ENCODE assay signal across 8 cellular contexts in the genomic region with DNA sequence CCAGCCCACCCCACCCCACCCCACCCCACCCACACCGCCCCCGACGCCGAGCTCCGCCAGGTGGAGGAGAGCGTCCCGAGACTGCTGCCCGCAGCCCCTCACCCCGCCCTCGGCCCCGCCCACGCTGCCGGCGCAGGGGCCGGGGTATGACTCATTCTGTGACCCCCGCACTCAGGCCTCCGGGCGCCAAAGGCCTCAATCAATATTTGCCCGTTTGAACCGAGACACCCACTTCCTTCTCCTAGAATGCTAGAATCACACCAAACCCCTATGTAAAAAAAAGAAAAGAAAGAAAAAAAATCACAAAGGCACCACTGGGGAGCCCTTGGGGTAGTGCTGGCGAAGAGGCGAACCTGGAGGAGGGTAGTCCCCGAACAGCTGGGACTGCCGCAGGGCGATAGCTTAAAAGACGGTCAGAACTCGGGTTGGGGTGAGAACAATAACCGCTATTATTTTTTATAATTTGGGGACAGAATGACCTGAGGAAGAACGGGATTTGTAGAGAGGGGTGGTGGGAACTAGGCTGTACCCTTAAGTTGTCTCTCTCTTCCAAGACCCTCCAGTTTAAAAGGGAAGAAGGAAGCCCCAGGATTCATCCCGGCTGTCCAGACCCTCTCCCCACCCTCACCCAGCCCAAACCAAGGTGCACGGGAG. TPM values are rescaled to one million over a fixed set of nuclear protein-coding genes. Genes with fewer than 3 reads are reported as not detected.
A peak's percentile ranks its signal among the peaks of the same experiment; 100 is the strongest.
DNase-seq lines count a peak whose midpoint lies in the region; ATAC-seq, FAIRE-seq and TF ChIP-seq lines count a peak whose summit lies in the region.

No MANE protein-coding gene starts in this region.

- no peak for FAIRE-seq in GM12892 (lab: Jason Lieb, UNC)

- H3K9ac ChIP-seq in SK-N-SH, result no peak overlapping the region

- H3K4me1 Mint-ChIP-seq in central memory CD8-positive, alpha-beta T cell, result peaks cover 6% of the 10 kb centered on the region

- H3K9me3 ChIP-seq in SK-N-SH (no peaks in the 10 kb centered on the region), lower lobe of right lung (no peaks in the 10 kb centered on the region), suprapubic skin (no peaks in the 10 kb centered on the region), OCI-LY7 (ENCODE audit: low read length) (no peaks in the 10 kb centered on the region)

- H4K20me1 ChIP-seq in SK-N-SH (ENCODE audit: insufficient read depth), result no peaks in the 10 kb centered on the region
- H4K20me1 ChIP-seq in OCI-LY7 (ENCODE audit: insufficient read depth, low read length), result no peaks in the 10 kb centered on the region

- no peak for TF ChIP-seq CTCF in SK-N-SH (IDR thresholded peaks at IDR 0.05)
- no peak for TF ChIP-seq CTCF in lower lobe of right lung (IDR thresholded peaks at IDR 0.05)
- TF ChIP-seq CTCF in suprapubic skin (IDR thresholded peaks at IDR 0.05), result no peak
- TF ChIP-seq CTCF in OCI-LY7 (conservative IDR thresholded peaks at IDR 0.05; ENCODE audit: low read length), result no peak

- peaks cover 20% of the 10 kb centered on the region for H3K27me3 Mint-ChIP-seq in central memory CD8-positive, alpha-beta T cell

- H3K9me3 Mint-ChIP-seq in central memory CD8-positive, alpha-beta T cell, result no peaks in the 10 kb centered on the region

- TF ChIP-seq EP300 in SK-N-SH (IDR thresholded peaks at IDR 0.05; ENCODE audit: borderline replicate concordance in 1 of 2, low read depth in 1 of 2, low read length in 1 of 2), result no peak
- TF ChIP-seq EP300 in suprapubic skin (IDR thresholded peaks at IDR 0.05), result no peak

- 50% methylated on average over 31 of the region's 31 CpGs for WGBS in SK-N-SH (ENCODE audit: low lambda C conversion rate)
- WGBS in suprapubic skin, result 24% methylated on average over 17 of the region's 31 CpGs

- H3K27me3 ChIP-seq in SK-N-SH (ENCODE audit: insufficient read depth) (no peaks in the 10 kb centered on the region), lower lobe of right lung (ENCODE audit: low read depth) (no peaks in the 10 kb centered on the region), suprapubic skin (peaks cover 42% of the 10 kb centered on the region)

- POLR2A ChIA-PET in SK-N-SH (lab: Yijun Ruan, JAX), result no interaction called here
- POLR2A ChIA-PET in OCI-LY7 (lab: Charles Lee), result no interaction called here

- ATAC-seq in HG03354 (IDR thresholded peaks at IDR 0.05; ENCODE audit: poor library complexity, severe bottlenecking, unreplicated experiment), result peak; percentile 52
- ATAC-seq in central memory CD8-positive, alpha-beta T cell (replicated peaks; ENCODE audit: extremely low read depth, poor library complexity, severe bottlenecking), result peak; percentile 31
- ATAC-seq in lower lobe of right lung, result peak; percentile 67 to 71
- ATAC-seq in HG03460 (IDR thresholded peaks at IDR 0.05; ENCODE audit: unreplicated experiment), result no peak

- no peak for TF ChIP-seq RAD21 in SK-N-SH (IDR thresholded peaks at IDR 0.05; ENCODE audit: low read length)

- H3K4me3 Mint-ChIP-seq in central memory CD8-positive, alpha-beta T cell, result peak overlapping the region; percentile 72

- TF ChIP-seq POLR2A in GM12892 (IDR thresholded peaks at IDR 0.05; ENCODE audit: low read depth, low read length) (no peak), suprapubic skin (IDR thresholded peaks at IDR 0.05) (no peak)

- H3K4me2 ChIP-seq in SK-N-SH, result no peak overlapping the region
- no peak overlapping the region for H3K4me2 ChIP-seq in OCI-LY7 (ENCODE audit: low read length)

- H3K4me1 ChIP-seq in SK-N-SH (ENCODE audit: control insufficient read depth in 1 of 2, insufficient read depth in 2 of 2, low read depth in 1 of 2, low read length in 1 of 2) (peaks cover 4 to 23% of the 10 kb centered on the region in 2 experiments; a peak in 2 of 4 replicates), lower lobe of right lung (peaks cover 17% of the 10 kb centered on the region), suprapubic skin (peaks cover 28% of the 10 kb centered on the region), OCI-LY7 (ENCODE audit: insufficient read depth, low read length, poor library complexity, severe bottlenecking) (peaks cover 10% of the 10 kb centered on the region)

- H3K36me3 ChIP-seq in SK-N-SH (replicated peaks in 1 of 2; ENCODE audit: control insufficient read depth in 1 of 2, insufficient read depth in 2 of 2, low read length in 1 of 2) (no peaks in the 10 kb centered on the region), lower lobe of right lung (peaks cover 15% of the 10 kb centered on the region), suprapubic skin (no peaks in the 10 kb centered on the region), OCI-LY7 (ENCODE audit: insufficient read depth, low read length) (no peaks in the 10 kb centered on the region)

- intact Hi-C loops in lower lobe of right lung (cut with DNase I), result no loop called here
- intact Hi-C loops in OCI-LY7 (cut with micrococcal nuclease; ENCODE audit: unreplicated experiment), result loop anchor here (10.0 kb wide), 1 partner anchor 939 kb away; no protein-coding TSS in a partner anchor

- H3K4me3 ChIP-seq in SK-N-SH (ENCODE audit: low read depth in 2 of 2, low read length in 1 of 2), result no peak overlapping the region
- peak overlapping the region; percentile 53 for H3K4me3 ChIP-seq in lower lobe of right lung
- peak overlapping the region; percentile 43 for H3K4me3 ChIP-seq in suprapubic skin
- no peak overlapping the region for H3K4me3 ChIP-seq in OCI-LY7 (ENCODE audit: low read depth, low read length, poor library complexity, severe bottlenecking)

- peak overlapping the region; percentile 73 for H3K27ac Mint-ChIP-seq in central memory CD8-positive, alpha-beta T cell (ENCODE audit: low read depth)

- DNase-seq in GM12892 (ENCODE audit: insufficient read length) (peak; percentile 49), SK-N-SH (peak; percentile 42), lower lobe of right lung (peak; percentile 71), suprapubic skin (ENCODE audit: low spot score in 2 of 2) (no peak), OCI-LY7 (ENCODE audit: low spot score) (no peak)
- no peak for DNase-seq in central memory CD8-positive, alpha-beta T cell (ENCODE audit: low spot score in 2 of 2)

- H3K9me2 ChIP-seq in SK-N-SH (no peaks in the 10 kb centered on the region), OCI-LY7 (ENCODE audit: insufficient read depth, low read length) (no peaks in the 10 kb centered on the region)

- H3F3A ChIP-seq in SK-N-SH (replicated peaks; ENCODE audit: insufficient read depth), result peaks cover 5% of the 10 kb centered on the region

- CTCF ChIA-PET in SK-N-SH (lab: Yijun Ruan, JAX) (interaction anchor here (2.5 kb wide), 1 partner anchor 77 kb away, joined by 9 read pairs; no protein-coding TSS in a partner anchor), OCI-LY7 (lab: Charles Lee; ENCODE audit: unreplicated experiment) (no interaction called here)

- no peaks in the 10 kb centered on the region for H3K79me2 ChIP-seq in SK-N-SH (ENCODE audit: insufficient read depth)
- no peaks in the 10 kb centered on the region for H3K79me2 ChIP-seq in OCI-LY7 (ENCODE audit: insufficient read depth, low read depth, low read length)

- H3K27ac ChIP-seq in SK-N-SH (ENCODE audit: low read depth in 2 of 2, low read length in 1 of 2) (peak overlapping the region in 1 of 2 experiments; percentile 42; a peak in 2 of 4 replicates), lower lobe of right lung (peak overlapping the region; percentile 85), suprapubic skin (no peak overlapping the region), OCI-LY7 (ENCODE audit: low read depth, low read length, poor library complexity, severe bottlenecking) (no peak overlapping the region)

- no TSS peak for BruUV-seq in OCI-LY7 (replicated peaks; lab: Mats Ljungman, UMichigan)

- H2AFZ ChIP-seq in SK-N-SH (ENCODE audit: low read depth) (no peak overlapping the region), OCI-LY7 (ENCODE audit: low read length) (no peak overlapping the region)

- H3K36me3 Mint-ChIP-seq in central memory CD8-positive, alpha-beta T cell (ENCODE audit: insufficient read depth), result peaks cover 2% of the 10 kb centered on the region

TF ChIP-seq in SK-N-SH, 30 proteins besides CTCF, POLR2A, EP300 and RAD21:
- peak; percentile 34; the same call in 1 of the 2 replicates for TF ChIP-seq FOSL2 (IDR thresholded peaks at IDR 0.05; ENCODE audit: borderline replicate concordance, low read depth)
- TF ChIP-seq, protein P1, sequence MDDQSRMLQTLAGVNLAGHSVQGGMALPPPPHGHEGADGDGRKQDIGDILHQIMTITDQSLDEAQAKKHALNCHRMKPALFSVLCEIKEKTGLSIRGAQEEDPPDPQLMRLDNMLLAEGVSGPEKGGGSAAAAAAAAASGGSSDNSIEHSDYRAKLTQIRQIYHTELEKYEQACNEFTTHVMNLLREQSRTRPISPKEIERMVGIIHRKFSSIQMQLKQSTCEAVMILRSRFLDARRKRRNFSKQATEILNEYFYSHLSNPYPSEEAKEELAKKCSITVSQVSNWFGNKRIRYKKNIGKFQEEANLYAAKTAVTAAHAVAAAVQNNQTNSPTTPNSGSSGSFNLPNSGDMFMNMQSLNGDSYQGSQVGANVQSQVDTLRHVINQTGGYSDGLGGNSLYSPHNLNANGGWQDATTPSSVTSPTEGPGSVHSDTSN (IDR thresholded peaks at IDR 0.05), result no peak
TF ChIP-seq in SK-N-SH: peak in this region for 1.

RNA-seq across cellular contexts. Expression of gene KRT8, which starts 0.9 kb away (rescaled TPM):
- polyA plus RNA-seq in GM12892 (2012; ENCODE audit: missing spikeins), result 0.47 TPM
- 47.7 and 49.4 TPM in 2 replicates for polyA plus RNA-seq in SK-N-SH (2012; rRNA removed)
- polyA plus RNA-seq in SK-N-SH (2012; cell fraction: cytosol; rRNA removed), result 35.6 and 44.1 TPM in 2 replicates
- polyA plus RNA-seq in SK-N-SH (2012; cell fraction: nucleus; rRNA removed), result 40.7 and 41.4 TPM in 2 replicates
- total RNA-seq in lower lobe of right lung (139 TPM), suprapubic skin (10 to 100 TPM; 49.4 to 93.7 (median 65.9) TPM), OCI-LY7 (2022) (0.89 TPM in 2 replicates)
- total RNA-seq in OCI-LY7 (2014; rRNA removed; shearing (Covaris generic)), result 0.16 TPM in 1 of 2 replicates, not detected in the other

RNA-seq across cellular contexts. Expression of gene KRT18, which starts 44.9 kb away (rescaled TPM):
- 0.34 TPM for polyA plus RNA-seq in GM12892 (2012; ENCODE audit: missing spikeins)
- polyA plus RNA-seq in SK-N-SH (2012; rRNA removed), result 332 and 351 TPM in 2 replicates
- polyA plus RNA-seq in SK-N-SH (2012; cell fraction: cytosol; rRNA removed), result 225 and 265 TPM in 2 replicates
- 714 and 1,063 TPM in 2 replicates for polyA plus RNA-seq in SK-N-SH (2012; cell fraction: nucleus; rRNA removed)
- total RNA-seq in lower lobe of right lung, result 140 TPM
- total RNA-seq in suprapubic skin, result 100 to 1,000 TPM in 1 of 4 donors, 10 to 100 TPM in 3; 53.3 to 118 (median 71.0) TPM
- total RNA-seq in OCI-LY7 (2014; rRNA removed; shearing (Covaris generic)), result not detected in 2 replicates
- total RNA-seq in OCI-LY7 (2022), result not detected in 2 replicates

RNA-seq across cellular contexts. Expression of gene KRT78, which starts 55.2 kb away (rescaled TPM):
- not detected for polyA plus RNA-seq in GM12892 (2012; ENCODE audit: missing spikeins)
- polyA plus RNA-seq in SK-N-SH (2012; rRNA removed), result not detected in 2 replicates
- polyA plus RNA-seq in SK-N-SH (2012; cell fraction: cytosol; rRNA removed), result not detected in 2 replicates
- not detected in 2 replicates for polyA plus RNA-seq in SK-N-SH (2012; cell fraction: nucleus; rRNA removed)
- not detected for total RNA-seq in lower lobe of right lung
- 100 to 1,000 TPM in 1 of 4 donors, 10 to 100 TPM in 3; 48.9 to 115 (median 80.0) TPM for total RNA-seq in suprapubic skin
- not detected in 2 replicates for total RNA-seq in OCI-LY7 (2014; rRNA removed; shearing (Covaris generic))
- total RNA-seq in OCI-LY7 (2022), result not detected in 2 replicates

Comparison
In these comparisons a context has a peak if more than half of its experiments do, and no peak if none do; other contexts are left out.
1. DNase-seq: peak in GM12892 (single experiment), SK-N-SH (single experiment) and lower lobe of right lung (single experiment); none in central memory CD8-positive, alpha-beta T cell (0 of 2), suprapubic skin (0 of 2) and OCI-LY7 (single experiment).
2. H3K4me3 ChIP-seq: peak in lower lobe of right lung (single experiment) and suprapubic skin (single experiment); none in SK-N-SH (0 of 2) and OCI-LY7 (single experiment).
3. RNA of gene KRT8, which starts 0.9 kb away (total RNA-seq): 139 TPM in lower lobe of right lung (single experiment) and 49.4 to 93.7 TPM in suprapubic skin; 0.16 to 0.89 TPM in OCI-LY7; every median in the first group is over 10 times any median in the second.
4. RNA of gene KRT18, which starts 44.9 kb away (total RNA-seq): 140 TPM in lower lobe of right lung (single experiment) and 53.3 to 118 TPM in suprapubic skin; not detected in OCI-LY7; every median in the first group is over 10 times any median in the second.
5. RNA of gene KRT78, which starts 55.2 kb away (total RNA-seq): 48.9 to 115 TPM in suprapubic skin; not detected in OCI-LY7 and not detected in lower lobe of right lung (single experiment); every median in the first group is over 10 times any median in the second.